In genomic region chr1:238104752-238105151, GRCh38 we compare ENCODE assay signal across 16 cellular contexts.
"Had no signal": no experiment of that assay in that cellular context is flagged by ENCODE, and none has a peak within 500 bp of the region (broad histone marks: within the 10 kb centered on the region; RNA-seq: fewer than 3 reads in every experiment).

No MANE protein-coding gene starts in this region.

- H3K36me3 ChIP-seq: colonic mucosa, esophagus squamous epithelium, gastrocnemius medialis, heart right ventricle, left lung, lower lobe of right lung had no signal

- H3K9me3 Mint-ChIP-seq: endodermal cell had no signal

- H3K27me3 Mint-ChIP-seq: dendritic cell treated with granulocyte-macrophage colony-stimulating factor and Interleukin-4, amounts not matched to agents 40 ng/mL and 50 ng/mL, for 4 days; effector memory CD8-positive, alpha-beta T cell; naive B cell had no signal

- H3K9me3 ChIP-seq: colonic mucosa, esophagus squamous epithelium, gastrocnemius medialis, lower lobe of right lung, mucosa of descending colon had no signal

- H3K4me1 Mint-ChIP-seq: endodermal cell, mesothelial cell of epicardium, naive B cell had no signal

- ATAC-seq: effector memory CD8-positive, alpha-beta T cell; esophagus mucosa; gastrocnemius medialis; heart right ventricle; left cardiac atrium; left lung; left ventricle myocardium superior; lower lobe of right lung; mucosa of descending colon had no signal

- H3K36me3 Mint-ChIP-seq: mesothelial cell of epicardium, naive B cell had no signal

- H3K27ac ChIP-seq: colonic mucosa, epithelial cell of prostate, esophagus squamous epithelium, gastrocnemius medialis, heart right ventricle, left lung, lower lobe of right lung had no signal

- H3K27ac Mint-ChIP-seq: dendritic cell treated with granulocyte-macrophage colony-stimulating factor and Interleukin-4, amounts not matched to agents 40 ng/mL and 50 ng/mL, for 4 days; effector memory CD8-positive, alpha-beta T cell; endodermal cell; mesothelial cell of epicardium had no signal

- H3K4me3 Mint-ChIP-seq: dendritic cell treated with granulocyte-macrophage colony-stimulating factor and Interleukin-4, amounts not matched to agents 40 ng/mL and 50 ng/mL, for 4 days; effector memory CD8-positive, alpha-beta T cell; endodermal cell; mesothelial cell of epicardium; naive B cell had no signal

- H3K27me3 ChIP-seq: colonic mucosa, esophagus squamous epithelium, gastrocnemius medialis, heart right ventricle, left lung had no signal

- H3K4me1 ChIP-seq: colonic mucosa, esophagus squamous epithelium, gastrocnemius medialis, heart right ventricle, left lung, lower lobe of right lung had no signal

- H3K4me3 ChIP-seq: colonic mucosa, esophagus squamous epithelium, gastrocnemius medialis, heart right ventricle, left lung, lower lobe of right lung, mucosa of descending colon had no signal
